In the genomic region with DNA sequence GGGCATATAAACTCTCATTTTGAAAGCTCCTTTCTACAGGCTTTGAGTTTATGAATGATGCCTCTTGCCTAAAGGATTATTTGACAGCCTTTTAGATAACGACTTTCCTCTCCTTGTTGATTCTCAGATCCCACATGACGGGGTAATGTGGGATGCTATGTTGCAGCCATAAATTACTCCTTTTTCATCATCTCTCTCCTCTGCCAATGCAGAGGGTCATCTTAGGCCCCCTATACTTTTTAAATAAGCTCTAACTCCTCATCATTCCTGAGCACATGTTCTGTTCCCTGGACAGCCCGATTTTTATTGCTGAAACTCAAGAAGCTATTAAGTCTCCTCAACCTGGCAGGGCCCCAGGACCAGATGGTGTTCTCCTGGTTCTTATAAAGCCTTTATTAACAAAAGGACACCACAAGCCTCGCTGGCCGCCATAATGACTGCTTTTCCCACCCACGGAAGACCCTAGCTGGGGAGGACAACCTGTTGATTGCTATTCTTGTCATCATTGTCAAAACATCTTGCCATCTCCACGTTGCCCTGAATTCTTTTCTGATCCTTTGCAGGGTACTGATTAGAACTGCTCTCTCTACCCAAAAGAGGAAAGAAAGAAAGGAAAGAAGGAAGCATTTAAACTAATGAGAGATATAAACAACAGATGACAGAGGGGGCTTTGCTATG, we compare ENCODE assay signal across 17 cellular contexts.
DNase-seq lines count a peak whose midpoint lies in the region; ATAC-seq and TF ChIP-seq lines count a peak whose summit lies in the region.
"Had no signal": no experiment of that assay in that cellular context is flagged by ENCODE, and none has a peak within 500 bp of the region (broad histone marks: within the 10 kb centered on the region; RNA-seq: fewer than 3 reads in every experiment).

No MANE protein-coding gene starts in this region.

- H3K4me3 Mint-ChIP-seq in activated CD4-positive, alpha-beta memory T cell treated with anti-CD3 and anti-CD28 coated beads, Interleukin-2, amount 10 ng/mL, durations not matched to agents 7 days and 5 days, result no peak overlapping the region
- H3K4me3 Mint-ChIP-seq: CD4-positive, alpha-beta T cell had no signal

- no peaks in the 10 kb centered on the region for H3K4me1 Mint-ChIP-seq in activated CD4-positive, alpha-beta memory T cell treated with anti-CD3 and anti-CD28 coated beads, Interleukin-2, amount 10 ng/mL, durations not matched to agents 7 days and 5 days

- TF ChIP-seq CTCF in HEK293 (tag by site-specific recombination; IDR thresholded peaks at IDR 0.05) (no peak), right atrium auricular region (IDR thresholded peaks at IDR 0.05) (no peak)

- H3K9me3 ChIP-seq in HEK293 (ENCODE audit: control insufficient read depth, insufficient read depth, low read depth, low read length) (no peaks in the 10 kb centered on the region), right atrium auricular region (no peaks in the 10 kb centered on the region)
- H3K9me3 ChIP-seq: MG63 had no signal

- H3K27ac Mint-ChIP-seq in activated CD4-positive, alpha-beta memory T cell treated with anti-CD3 and anti-CD28 coated beads, Interleukin-2, amount 10 ng/mL, durations not matched to agents 7 days and 5 days, result no peak overlapping the region
- H3K27ac Mint-ChIP-seq: CD4-positive, alpha-beta T cell had no signal

- CTCF ChIA-PET in HEK293 (lab: Yijun Ruan, JAX), result no interaction called here
- CTCF ChIA-PET in activated CD4-positive, alpha-beta memory T cell treated with anti-CD3 and anti-CD28 coated beads, Interleukin-2, amount 10 ng/mL, durations not matched to agents 7 days and 5 days (lab: Charles Lee), result interaction anchor here (2.1 kb wide), 1 partner anchor 14 kb away, joined by 7 read pairs; no protein-coding TSS in a partner anchor

- H3K4me3 ChIP-seq in HEK293 (ENCODE audit: low read depth, low read length) (no peak overlapping the region), right atrium auricular region (no peak overlapping the region)
- H3K4me3 ChIP-seq: MG63 had no signal

- no peak for TF ChIP-seq POLR2A in GM18505 (IDR thresholded peaks at IDR 0.05; ENCODE audit: borderline replicate concordance, extremely low read depth, insufficient read depth, insufficient read length)

- H3K27me3 Mint-ChIP-seq in activated CD4-positive, alpha-beta memory T cell treated with anti-CD3 and anti-CD28 coated beads, Interleukin-2, amount 10 ng/mL, durations not matched to agents 7 days and 5 days, result no peaks in the 10 kb centered on the region

- POLR2A ChIA-PET in HEK293 (lab: Yijun Ruan, JAX), result no interaction called here
- POLR2A ChIA-PET in activated CD4-positive, alpha-beta memory T cell treated with anti-CD3 and anti-CD28 coated beads, Interleukin-2, amount 10 ng/mL, durations not matched to agents 7 days and 5 days (lab: Charles Lee), result no interaction called here

- H3K9me3 Mint-ChIP-seq in activated CD4-positive, alpha-beta memory T cell treated with anti-CD3 and anti-CD28 coated beads, Interleukin-2, amount 10 ng/mL, durations not matched to agents 7 days and 5 days, result no peaks in the 10 kb centered on the region
- H3K9me3 Mint-ChIP-seq: CD4-positive, alpha-beta T cell had no signal

- no peaks in the 10 kb centered on the region for H3K36me3 Mint-ChIP-seq in activated CD4-positive, alpha-beta memory T cell treated with anti-CD3 and anti-CD28 coated beads, Interleukin-2, amount 10 ng/mL, durations not matched to agents 7 days and 5 days (ENCODE audit: low read depth)

- no peak for ATAC-seq in GM18505 (IDR thresholded peaks at IDR 0.05; ENCODE audit: unreplicated experiment)
- ATAC-seq: HepG2, PC-3 had no signal

- peak; percentile 97 to 99 for DNase-seq in NCI-H524 (lab: John Stamatoyannopoulos, UW)
- peak; percentile 32 for DNase-seq in cerebellum (ENCODE audit: low spot score)
- DNase-seq in retina, result peak; percentile 17
- DNase-seq in activated CD4-positive, alpha-beta memory T cell treated with anti-CD3 and anti-CD28 coated beads, Interleukin-2, amount 10 ng/mL, durations not matched to agents 7 days and 5 days, result no peak
- no peak for DNase-seq in right atrium auricular region (ENCODE audit: low spot score)
- DNase-seq: ACHN; Calu3; CD4-positive, alpha-beta T cell; MG63; NCI-H1092 treated with DMSO at 0.1 percent for 48 hours; NCI-H1694; NCI-H2107; PC-3 had no signal

- no peak overlapping the region for H3K27ac ChIP-seq in HEK293 (ENCODE audit: extremely low read depth, low read depth, low read length)
- no peak overlapping the region for H3K27ac ChIP-seq in right atrium auricular region
- H3K27ac ChIP-seq: KMS-11 had no signal

- H3K4me1 ChIP-seq in HEK293 (ENCODE audit: control insufficient read depth, insufficient read depth, low read length), result no peaks in the 10 kb centered on the region; the same call in 1 of the 2 replicates
- no peaks in the 10 kb centered on the region for H3K4me1 ChIP-seq in right atrium auricular region

- H3K36me3 ChIP-seq in HEK293 (ENCODE audit: control insufficient read depth in 2 of 2, insufficient read depth in 1 of 2, low read length in 2 of 2), result no peaks in the 10 kb centered on the region
- no peaks in the 10 kb centered on the region for H3K36me3 ChIP-seq in right atrium auricular region
- H3K36me3 ChIP-seq: MG63 had no signal

- no peaks in the 10 kb centered on the region for H3K27me3 ChIP-seq in right atrium auricular region
- H3K27me3 ChIP-seq: MG63 had no signal

TF ChIP-seq in HEK293, 187 proteins besides CTCF, POLR2A, EP300 and RAD21 (continues in another document):
- TF ChIP-seq OVOL3 (tag by site-specific recombination; IDR thresholded peaks at IDR 0.05) (no peak), ZNF596 (tag by site-specific recombination; IDR thresholded peaks at IDR 0.05) (no peak), ZNF48 (tag by site-specific recombination; IDR thresholded peaks at IDR 0.05) (no peak), SP3 (tag by site-specific recombination; IDR thresholded peaks at IDR 0.05) (no peak), ZNF776 (tag by site-specific recombination; IDR thresholded peaks at IDR 0.05; ENCODE audit: borderline replicate concordance) (no peak), MYNN (tag by site-specific recombination; IDR thresholded peaks at IDR 0.05; ENCODE audit: borderline replicate concordance) (no peak), ELK4 (IDR thresholded peaks at IDR 0.05; ENCODE audit: borderline replicate concordance, low read depth, low read length) (no peak), ZBTB6 (tag by site-specific recombination; IDR thresholded peaks at IDR 0.05) (no peak)
- TF ChIP-seq, protein P1, sequence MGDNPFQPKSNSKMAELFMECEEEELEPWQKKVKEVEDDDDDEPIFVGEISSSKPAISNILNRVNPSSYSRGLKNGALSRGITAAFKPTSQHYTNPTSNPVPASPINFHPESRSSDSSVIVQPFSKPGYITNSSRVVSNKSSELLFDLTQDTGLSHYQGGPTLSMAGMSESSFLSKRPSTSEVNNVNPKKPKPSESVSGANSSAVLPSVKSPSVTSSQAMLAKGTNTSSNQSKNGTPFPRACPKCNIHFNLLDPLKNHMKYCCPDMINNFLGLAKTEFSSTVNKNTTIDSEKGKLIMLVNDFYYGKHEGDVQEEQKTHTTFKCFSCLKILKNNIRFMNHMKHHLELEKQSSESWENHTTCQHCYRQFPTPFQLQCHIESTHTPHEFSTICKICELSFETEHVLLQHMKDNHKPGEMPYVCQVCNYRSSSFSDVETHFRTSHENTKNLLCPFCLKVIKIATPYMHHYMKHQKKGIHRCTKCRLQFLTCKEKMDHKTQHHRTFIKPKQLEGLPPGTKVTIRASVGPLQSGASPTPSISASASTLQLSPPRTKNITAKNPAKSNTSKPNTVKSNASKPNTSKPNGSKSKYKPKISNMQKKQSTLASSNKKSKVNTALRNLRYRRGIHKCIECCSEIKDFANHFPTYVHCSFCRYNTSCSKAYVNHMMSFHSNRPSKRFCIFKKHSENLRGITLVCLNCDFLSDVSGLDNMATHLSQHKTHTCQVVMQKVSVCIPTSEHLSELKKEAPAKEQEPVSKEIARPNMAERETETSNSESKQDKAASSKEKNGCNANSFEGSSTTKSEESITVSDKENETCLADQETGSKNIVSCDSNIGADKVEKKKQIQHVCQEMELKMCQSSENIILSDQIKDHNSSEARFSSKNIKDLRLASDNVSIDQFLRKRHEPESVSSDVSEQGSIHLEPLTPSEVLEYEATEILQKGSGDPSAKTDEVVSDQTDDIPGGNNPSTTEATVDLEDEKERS (tag by site-specific recombination; IDR thresholded peaks at IDR 0.05), result no peak
- TF ChIP-seq, protein P2, sequence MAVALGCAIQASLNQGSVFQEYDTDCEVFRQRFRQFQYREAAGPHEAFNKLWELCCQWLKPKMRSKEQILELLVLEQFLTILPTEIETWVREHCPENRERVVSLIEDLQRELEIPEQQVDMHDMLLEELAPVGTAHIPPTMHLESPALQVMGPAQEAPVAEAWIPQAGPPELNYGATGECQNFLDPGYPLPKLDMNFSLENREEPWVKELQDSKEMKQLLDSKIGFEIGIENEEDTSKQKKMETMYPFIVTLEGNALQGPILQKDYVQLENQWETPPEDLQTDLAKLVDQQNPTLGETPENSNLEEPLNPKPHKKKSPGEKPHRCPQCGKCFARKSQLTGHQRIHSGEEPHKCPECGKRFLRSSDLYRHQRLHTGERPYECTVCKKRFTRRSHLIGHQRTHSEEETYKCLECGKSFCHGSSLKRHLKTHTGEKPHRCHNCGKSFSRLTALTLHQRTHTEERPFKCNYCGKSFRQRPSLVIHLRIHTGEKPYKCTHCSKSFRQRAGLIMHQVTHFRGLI (tag by site-specific recombination; IDR thresholded peaks at IDR 0.05), result no peak

Comparison
In these comparisons a context has a peak if more than half of its experiments do, and no peak if none do; other contexts are left out.
1. DNase-seq: peak in NCI-H524 (2 of 2), cerebellum (single experiment) and retina (single experiment); none in activated CD4-positive, alpha-beta memory T cell treated with anti-CD3 and anti-CD28 coated beads, Interleukin-2, amount 10 ng/mL, durations not matched to agents 7 days and 5 days (single experiment) and right atrium auricular region (single experiment).